In genomic region chr2:231800493-231801091, GRCh38 we compare ENCODE assay signal across 10 cellular contexts. TPM values are rescaled to one million over a fixed set of nuclear protein-coding genes. Genes with fewer than 3 reads are reported as not detected.
A peak's percentile ranks its signal among the peaks of the same experiment; 100 is the strongest.
DNase-seq lines count a peak whose midpoint lies in the region; ATAC-seq and TF ChIP-seq lines count a peak whose summit lies in the region.
"Had no signal": no experiment of that assay in that cellular context is flagged by ENCODE, and none has a peak within 500 bp of the region (broad histone marks: within the 10 kb centered on the region; RNA-seq: fewer than 3 reads in every experiment).

No MANE protein-coding gene starts in this region.

- no peaks in the 10 kb centered on the region for H3K9me3 ChIP-seq in heart right ventricle
- H3K9me3 ChIP-seq in vagina: no peaks in the 10 kb centered on the region
- H3K9me3 ChIP-seq: BLaER1 treated with 17β-estradiol and CSF1 and Interleukin-3, amounts not matched to agents 10 nM and 100 nM had no signal

- H3K36me3 ChIP-seq in heart right ventricle (peaks cover 0 to 99% (median 44%) of the 10 kb centered on the region in 9 donors), vagina (peaks cover 0 to 51% of the 10 kb centered on the region in 2 donors)

- intact Hi-C loops in heart right ventricle (cut with DNase I): no loop called here
- intact Hi-C loops in vagina (cut with DNase I): no loop called here

- peak in 2 of 8 donors; percentile 41 to 48 for ATAC-seq in heart right ventricle
- ATAC-seq in GM21367 (IDR thresholded peaks at IDR 0.05; ENCODE audit: unreplicated experiment): no peak
- ATAC-seq: right cardiac atrium had no signal

- H3K27ac ChIP-seq in heart right ventricle: no peak overlapping the region
- no peak overlapping the region for H3K27ac ChIP-seq in vagina
- H3K27ac ChIP-seq: BLaER1 treated with 17β-estradiol and CSF1 and Interleukin-3, amounts not matched to agents 10 nM and 100 nM had no signal

- peak; percentile 9 for DNase-seq in DMS79 treated with DMSO at 0.1 percent for 48 hours (lab: John Stamatoyannopoulos, UW)
- DNase-seq in DMS79 (lab: John Stamatoyannopoulos, UW): no peak
- DNase-seq in NCI-H1105 treated with DMSO at 0.1 percent for 48 hours (lab: John Stamatoyannopoulos, UW): peak; percentile 21
- peak; percentile 59 to 67 for DNase-seq in activated T-cell treated with anti-CD3 and anti-CD28 coated beads, Interleukin-2, amount 50 U/mL, for 48 hours
- peak in 1 of 2 donors; percentile 23 for DNase-seq in heart right ventricle
- peak; percentile 43 for DNase-seq in stimulated activated CD4-positive, alpha-beta T cell treated with anti-CD3 and anti-CD28 coated beads, Interleukin-4, amount 100 ng/mL, for 1 hour
- DNase-seq in vagina (ENCODE audit: extremely low spot score in 2 of 2): no peak

- H3K27me3 ChIP-seq in heart right ventricle (no peaks in the 10 kb centered on the region), vagina (no peaks in the 10 kb centered on the region)
- H3K27me3 ChIP-seq: BLaER1 treated with 17β-estradiol and CSF1 and Interleukin-3, amounts not matched to agents 10 nM and 100 nM had no signal

- TF ChIP-seq POLR2A in vagina (IDR thresholded peaks at IDR 0.05): no peak

- H3K4me1 ChIP-seq in heart right ventricle (peaks cover 0 to 10% (median 5%) of the 10 kb centered on the region in 9 donors), vagina (no peaks in the 10 kb centered on the region)
- H3K4me1 ChIP-seq: BLaER1 treated with 17β-estradiol and CSF1 and Interleukin-3, amounts not matched to agents 10 nM and 100 nM had no signal

- TF ChIP-seq CTCF in heart right ventricle (IDR thresholded peaks at IDR 0.05): peak; percentile 19 to 65 (median 56)
- no peak for TF ChIP-seq CTCF in vagina (IDR thresholded peaks at IDR 0.05)

- H3K4me3 ChIP-seq in heart right ventricle: no peak overlapping the region
- no peak overlapping the region for H3K4me3 ChIP-seq in vagina
- H3K4me3 ChIP-seq: BLaER1 treated with 17β-estradiol and CSF1 and Interleukin-3, amounts not matched to agents 10 nM and 100 nM had no signal

- WGBS in heart right ventricle, 2 donors: 57 to 66% methylated on average over 6 of the region's 6 CpGs

RNA-seq across cellular contexts. Expression of gene COPS7B, which starts 14.3 kb away (rescaled TPM):
- total RNA-seq in heart right ventricle (10 to 100 TPM; 17.1 to 25.3 (median 19.8) TPM), vagina (21.1 TPM)
- polyA plus RNA-seq in heart right ventricle: 10 to 100 TPM; 15.9 to 16.8 TPM

RNA-seq across cellular contexts. Expression of gene PDE6D, which starts 19.5 kb away (rescaled TPM):
- total RNA-seq in heart right ventricle (10 to 100 TPM; 11.4 to 23.3 (median 18.4) TPM), vagina (23.6 TPM)
- polyA plus RNA-seq in heart right ventricle: 10 to 100 TPM; 14.8 to 31.2 TPM

Comparison
In these comparisons a context has a peak if more than half of its experiments do, and no peak if none do; other contexts are left out.
1. DNase-seq: peak in DMS79 treated with DMSO at 0.1 percent for 48 hours (single experiment), NCI-H1105 treated with DMSO at 0.1 percent for 48 hours (single experiment), activated T-cell treated with anti-CD3 and anti-CD28 coated beads, Interleukin-2, amount 50 U/mL, for 48 hours (2 of 2) and stimulated activated CD4-positive, alpha-beta T cell treated with anti-CD3 and anti-CD28 coated beads, Interleukin-4, amount 100 ng/mL, for 1 hour (single experiment); none in DMS79 (single experiment) and vagina (0 of 2).
2. CTCF ChIP-seq: peak in heart right ventricle (9 of 9); none in vagina (0 of 3).